ENCODE assay signal across 13 cellular contexts in genomic region chr17:73686126-73686525, GRCh38. TPM values are rescaled to one million over a fixed set of nuclear protein-coding genes. Genes with fewer than 3 reads are reported as not detected.
DNase-seq lines count a peak whose midpoint lies in the region; ATAC-seq and TF ChIP-seq lines count a peak whose summit lies in the region.
"Had no signal": no experiment of that assay in that cellular context is flagged by ENCODE, and none has a peak within 500 bp of the region (broad histone marks: within the 10 kb centered on the region; RNA-seq: fewer than 3 reads in every experiment).

No MANE protein-coding gene starts in this region.

- H3K27ac ChIP-seq in H9 (ENCODE audit: insufficient read length, low read depth, low read length) (no peak overlapping the region), coronary artery (no peak overlapping the region), gastroesophageal sphincter (no peak overlapping the region)
- H3K27ac ChIP-seq: A549, C4-2B had no signal

- H3K4ac ChIP-seq in H9 (ENCODE audit: low read depth, low read length), result no peak overlapping the region

- no peaks in the 10 kb centered on the region for H3K79me2 ChIP-seq in H9 (ENCODE audit: insufficient read depth, low read length)

- no peak overlapping the region for H2BK5ac ChIP-seq in H9 (ENCODE audit: insufficient read length, low read length)

- H3K23ac ChIP-seq in H9 (ENCODE audit: insufficient read length, low read depth, low read length), result no peak overlapping the region

- H3K27ac Mint-ChIP-seq in H9, result no peak overlapping the region
- no peak overlapping the region for H3K27ac Mint-ChIP-seq in HFFc6
- H3K27ac Mint-ChIP-seq: CD4-positive, alpha-beta memory T cell had no signal

- H3K36me3 Mint-ChIP-seq in H9 (ENCODE audit: insufficient read depth in 1 of 3, low read depth in 3 of 3) (peaks cover 9 to 11% (median 10%) of the 10 kb centered on the region in 3 experiments), HFFc6 (ENCODE audit: low read depth) (peaks cover 5% of the 10 kb centered on the region; the same call in 1 of the 2 replicates)

- no peak overlapping the region for H2AFZ ChIP-seq in H9 (ENCODE audit: low read length)

- no peaks in the 10 kb centered on the region for H3K27me3 ChIP-seq in H9 (ENCODE audit: insufficient read depth, low read length)
- peaks cover 33% of the 10 kb centered on the region for H3K27me3 ChIP-seq in gastroesophageal sphincter
- H3K27me3 ChIP-seq: BE2C had no signal

- TF ChIP-seq CTCF in H9 (conservative IDR thresholded peaks at IDR 0.05) (no peak), coronary artery (IDR thresholded peaks at IDR 0.05) (no peak), HFFc6 (IDR thresholded peaks at IDR 0.05) (no peak), gastroesophageal sphincter (IDR thresholded peaks at IDR 0.05) (no peak)

- H3K4me2 ChIP-seq in H9 (ENCODE audit: insufficient read depth, insufficient read length, low read length), result no peak overlapping the region
- H3K4me2 ChIP-seq: A549 had no signal

- H2BK120ac ChIP-seq in H9 (ENCODE audit: low read depth, low read length, poor library complexity, severe bottlenecking), result no peak overlapping the region

- H2BK12ac ChIP-seq in H9 (ENCODE audit: insufficient read length, low read depth, low read length), result no peak overlapping the region

- TF ChIP-seq EP300 in gastroesophageal sphincter (IDR thresholded peaks at IDR 0.05), result no peak

- H3K36me3 ChIP-seq in gastroesophageal sphincter, result no peaks in the 10 kb centered on the region
- H3K36me3 ChIP-seq: BE2C had no signal

- no peak overlapping the region for H2BK20ac ChIP-seq in H9 (ENCODE audit: low read depth, low read length, poor library complexity, severe bottlenecking)

- no peaks in the 10 kb centered on the region for H3K79me1 ChIP-seq in H9 (ENCODE audit: insufficient read depth, low read depth, low read length, poor library complexity, severe bottlenecking)

- no peak overlapping the region for H3T11ph ChIP-seq in H9 (ENCODE audit: low read length)

- H3K23me2 ChIP-seq in H9 (ENCODE audit: insufficient read length, low read depth, low read length, poor library complexity, severe bottlenecking), result no peaks in the 10 kb centered on the region

- peaks cover 12% of the 10 kb centered on the region for H3K4me1 ChIP-seq in H9 (ENCODE audit: insufficient read depth, low read length)
- no peaks in the 10 kb centered on the region for H3K4me1 ChIP-seq in gastroesophageal sphincter
- H3K4me1 ChIP-seq: A549 had no signal

- no peak overlapping the region for H3K9ac ChIP-seq in H9 (ENCODE audit: extremely low read depth, insufficient read length, low read length)

- TF ChIP-seq POLR2A in gastroesophageal sphincter (IDR thresholded peaks at IDR 0.05), result no peak

- H3K4me3 ChIP-seq in coronary artery, result no peak overlapping the region
- H3K4me3 ChIP-seq in gastroesophageal sphincter, result no peak overlapping the region
- H3K4me3 ChIP-seq: A549 had no signal

- H2AK5ac ChIP-seq in H9 (ENCODE audit: insufficient read length, low read length), result no peak overlapping the region

- no peak overlapping the region for H4K91ac ChIP-seq in H9 (ENCODE audit: insufficient read length, low read depth, low read length)

- no peak overlapping the region for H2BK15ac ChIP-seq in H9 (ENCODE audit: low read depth, low read length)

- H3K9me3 ChIP-seq in H9 (ENCODE audit: control insufficient read depth, low read depth, low read length) (no peaks in the 10 kb centered on the region), gastroesophageal sphincter (peaks cover 0 to 35% (median 0%) of the 10 kb centered on the region in 3 donors)

- H4K20me1 ChIP-seq in H9 (ENCODE audit: control insufficient read depth, insufficient read depth, insufficient read length), result no peaks in the 10 kb centered on the region

- DNase-seq in H9 (peak; percentile 83), coronary artery (ENCODE audit: low spot score) (peak; percentile 21), iPS DF 19.7 (ENCODE audit: low read depth, low spot score) (peak; percentile 56), HFFc6 (no peak), NCI-H446 (lab: John Stamatoyannopoulos, UW) (no peak)
- DNase-seq: BE2C; CD4-positive, alpha-beta memory T cell; DMS79; GDM1 had no signal

- no peak overlapping the region for H4K8ac ChIP-seq in H9 (replicated peaks; ENCODE audit: insufficient read length, low read depth, low read length)

- H4K5ac ChIP-seq in H9 (ENCODE audit: insufficient read length, low read depth, low read length), result no peak overlapping the region

- H3K9me3 Mint-ChIP-seq in H9, result peaks cover 7 to 10% of the 10 kb centered on the region in 2 experiments
- peaks cover 77% of the 10 kb centered on the region for H3K9me3 Mint-ChIP-seq in HFFc6

- no peak overlapping the region for H3K18ac ChIP-seq in H9 (ENCODE audit: insufficient read length, low read depth, low read length)

- no peak for ATAC-seq in gastroesophageal sphincter
- no peak for ATAC-seq in GM21515 (IDR thresholded peaks at IDR 0.05; ENCODE audit: unreplicated experiment)
- ATAC-seq: A549 had no signal

- H3K4me3 Mint-ChIP-seq in H9 (no peak overlapping the region; a peak in 1 of 5 replicates), HFFc6 (no peak overlapping the region)
- H3K4me3 Mint-ChIP-seq: CD4-positive, alpha-beta memory T cell had no signal

- peaks cover 22% of the 10 kb centered on the region for H3K27me3 Mint-ChIP-seq in H9 (ENCODE audit: low read depth)
- peaks cover 2% of the 10 kb centered on the region; the same call in 1 of the 2 replicates for H3K27me3 Mint-ChIP-seq in HFFc6 (ENCODE audit: insufficient read depth)

- no peak overlapping the region for H3K14ac ChIP-seq in H9 (ENCODE audit: insufficient read depth, low read length)

- H3K4me1 Mint-ChIP-seq in H9 (peaks cover 60 to 65% of the 10 kb centered on the region in 2 experiments), HFFc6 (ENCODE audit: low read depth) (no peaks in the 10 kb centered on the region)
- H3K4me1 Mint-ChIP-seq: CD4-positive, alpha-beta memory T cell had no signal

- H3K56ac ChIP-seq in H9 (ENCODE audit: insufficient read length, low read depth, low read length), result no peak overlapping the region

RNA-seq across cellular contexts. Expression of gene SDK2, which starts 41.9 kb away (rescaled TPM):
- 7.9 and 9.1 TPM in 2 replicates for total RNA-seq in H9 (2021)
- total RNA-seq in HFFc6 (2021; fragmentation: NEBNext Ultra II Directional; extraction: Animal tissue kit (Norgen Biotek cat#: 25700)), result under 1 TPM in 2 of 6 experiments, not detected in 4; 0.03 TPM
- total RNA-seq in gastroesophageal sphincter, result 1 to 10 TPM in 1 of 4 donors, under 1 TPM in 3; 0.31 to 2.0 (median 0.78) TPM

Comparison
In these comparisons a context has a peak if more than half of its experiments do, and no peak if none do; other contexts are left out.
1. DNase-seq: peak in H9 (single experiment), coronary artery (single experiment) and iPS DF 19.7 (single experiment); none in HFFc6 (single experiment) and NCI-H446 (0 of 2).